In the genomic region with DNA sequence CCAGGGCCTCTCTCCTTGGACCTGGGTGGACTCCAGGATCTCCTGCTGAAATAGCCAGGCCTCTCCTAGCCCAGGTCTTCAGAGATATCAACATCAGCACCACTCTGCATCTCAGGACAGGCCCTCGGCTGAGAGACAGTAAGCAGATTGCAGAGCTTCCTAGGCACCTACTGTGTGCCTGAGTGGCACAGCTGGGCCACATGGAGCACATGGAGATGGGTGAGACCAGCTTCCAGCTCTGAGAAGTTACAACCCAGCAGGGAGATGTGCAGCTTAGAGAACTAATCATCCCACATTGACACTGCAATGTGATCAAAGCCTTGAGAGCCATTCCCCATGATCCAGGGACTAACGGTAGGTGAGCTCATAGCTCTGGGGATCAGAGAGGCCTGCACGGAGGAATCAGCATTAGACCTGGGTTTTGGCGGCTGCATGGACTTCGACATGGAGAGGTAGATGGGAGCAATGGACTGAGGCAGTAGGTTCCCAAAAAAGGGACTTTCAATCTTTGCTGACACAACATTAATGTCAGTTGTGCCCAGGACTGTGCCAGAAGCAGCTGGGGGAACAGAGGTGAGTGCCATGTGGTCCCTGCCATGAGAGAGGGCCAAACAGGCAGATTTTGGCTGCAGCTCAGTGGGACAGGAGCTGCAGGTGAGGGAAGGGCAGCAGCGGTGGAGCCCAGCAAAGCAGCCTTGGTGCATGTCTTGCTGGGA, we compare ENCODE assay signal across 16 cellular contexts.
DNase-seq lines count a peak whose midpoint lies in the region; ATAC-seq and TF ChIP-seq lines count a peak whose summit lies in the region.
"Had no signal": no experiment of that assay in that cellular context is flagged by ENCODE, and none has a peak within 500 bp of the region (broad histone marks: within the 10 kb centered on the region; RNA-seq: fewer than 3 reads in every experiment).

No MANE protein-coding gene starts in this region.

- H4K91ac ChIP-seq in IMR-90 (ENCODE audit: insufficient read depth, low read depth, low read length) = no peak overlapping the region

- no peak overlapping the region for H2BK5ac ChIP-seq in IMR-90 (ENCODE audit: low read depth, low read length, poor library complexity, severe bottlenecking)

- no peak overlapping the region for H3K56ac ChIP-seq in IMR-90 (ENCODE audit: extremely low read depth, insufficient read depth, low read length)

- no peak overlapping the region for H4K5ac ChIP-seq in IMR-90 (ENCODE audit: low read depth, low read length)

- no peak overlapping the region for H3K27ac ChIP-seq in CD4-positive, alpha-beta memory T cell (ENCODE audit: low read depth, low read length)
- no peak overlapping the region for H3K27ac ChIP-seq in IMR-90 (ENCODE audit: insufficient read depth, low read length)

- H3K4me3 Mint-ChIP-seq in CD4-positive, alpha-beta memory T cell = peak overlapping the region in 7 of 8 donors; percentile 13 to 68 (median 49)
- H3K4me3 Mint-ChIP-seq in central memory CD8-positive, alpha-beta T cell = peak overlapping the region; percentile 67
- H3K4me3 Mint-ChIP-seq in natural killer cell treated with Interleukin-12 subunit alpha and Interleukin-12 subunit beta and Interleukin-15 and Interleukin-18, amount 100 ng/mL, for 72 hours = peak overlapping the region; percentile 45

- H3K36me3 ChIP-seq in CD4-positive, alpha-beta memory T cell (ENCODE audit: insufficient read depth, low read length) = no peaks in the 10 kb centered on the region
- H3K36me3 ChIP-seq in IMR-90 (ENCODE audit: control insufficient read depth, insufficient read depth, low read length) = no peaks in the 10 kb centered on the region

- no peak overlapping the region; the same call in 1 of the 2 replicates for H3K4ac ChIP-seq in IMR-90 (ENCODE audit: low read depth, low read length)

- peaks cover 20% of the 10 kb centered on the region for H3K27me3 ChIP-seq in CD4-positive, alpha-beta memory T cell (ENCODE audit: insufficient read depth, low read length)
- peaks cover 44% of the 10 kb centered on the region for H3K27me3 ChIP-seq in IMR-90 (ENCODE audit: control insufficient read depth, insufficient read depth, low read length)

- peaks cover 9% of the 10 kb centered on the region for H4K20me1 ChIP-seq in IMR-90 (ENCODE audit: insufficient read depth, low read length)

- DNase-seq in CD4-positive, alpha-beta memory T cell = no peak
- no peak for DNase-seq in IMR-90
- DNase-seq in central memory CD8-positive, alpha-beta T cell (ENCODE audit: low spot score in 2 of 2) = no peak
- no peak for DNase-seq in natural killer cell treated with Interleukin-12 subunit alpha and Interleukin-12 subunit beta and Interleukin-15 and Interleukin-18, amount 100 ng/mL, for 72 hours (ENCODE audit: low spot score)
- no peak for DNase-seq in amniotic stem cell (lab: John Stamatoyannopoulos, UW)
- DNase-seq in AG20443 (ENCODE audit: low spot score) = no peak
- no peak for DNase-seq in NCI-H748 (lab: John Stamatoyannopoulos, UW; ENCODE audit: unreplicated experiment)
- DNase-seq: activated CD4-positive, alpha-beta T cell treated with anti-CD3 and anti-CD28 coated beads, Interleukin-2, amount 50 U/mL, for 4 hours; activated T-cell treated with anti-CD3 and anti-CD28 coated beads, Interleukin-2, amount 50 U/mL, for 4 hours; aorta; NCI-H187; NCI-H446; posterior cingulate gyrus; SIG-M5; stimulated activated CD4-positive, alpha-beta T cell treated with anti-CD3 and anti-CD28 coated beads, Interleukin-12 subunit alpha, Interleukin-12 subunit beta, amount 100 ng/mL, for 4 hours had no signal

- H3K9me3 Mint-ChIP-seq in CD4-positive, alpha-beta memory T cell = no peaks in the 10 kb centered on the region
- H3K9me3 Mint-ChIP-seq in central memory CD8-positive, alpha-beta T cell = no peaks in the 10 kb centered on the region
- no peaks in the 10 kb centered on the region for H3K9me3 Mint-ChIP-seq in natural killer cell treated with Interleukin-12 subunit alpha and Interleukin-12 subunit beta and Interleukin-15 and Interleukin-18, amount 100 ng/mL, for 72 hours
- H3K9me3 Mint-ChIP-seq: activated T-cell treated with anti-CD3 and anti-CD28 coated beads, Interleukin-2, amount 50 U/mL, for 4 hours had no signal

- peak overlapping the region; percentile 60 for H2AFZ ChIP-seq in IMR-90 (replicated peaks; ENCODE audit: low read length, poor library complexity)

- peaks cover 10% of the 10 kb centered on the region for H3K9me1 ChIP-seq in IMR-90 (ENCODE audit: insufficient read depth, low read length)

- peaks cover 24% of the 10 kb centered on the region for H3K4me1 ChIP-seq in CD4-positive, alpha-beta memory T cell (ENCODE audit: insufficient read depth, low read length)
- H3K4me1 ChIP-seq in IMR-90 (ENCODE audit: control insufficient read depth, insufficient read depth, low read length) = peaks cover 10% of the 10 kb centered on the region

- no peaks in the 10 kb centered on the region for H3K9me3 ChIP-seq in CD4-positive, alpha-beta memory T cell (ENCODE audit: control insufficient read depth in 1 of 2, low read length in 2 of 2)
- H3K9me3 ChIP-seq in IMR-90 (ENCODE audit: control insufficient read depth, insufficient read depth, low read length) = no peaks in the 10 kb centered on the region

- H2AK5ac ChIP-seq in IMR-90 (ENCODE audit: low read depth, low read length) = no peak overlapping the region; the same call in 1 of the 2 replicates

- H3K36me3 Mint-ChIP-seq in CD4-positive, alpha-beta memory T cell = no peaks in the 10 kb centered on the region
- no peaks in the 10 kb centered on the region for H3K36me3 Mint-ChIP-seq in central memory CD8-positive, alpha-beta T cell (ENCODE audit: insufficient read depth)
- no peaks in the 10 kb centered on the region for H3K36me3 Mint-ChIP-seq in natural killer cell treated with Interleukin-12 subunit alpha and Interleukin-12 subunit beta and Interleukin-15 and Interleukin-18, amount 100 ng/mL, for 72 hours

- H3K27me3 Mint-ChIP-seq in CD4-positive, alpha-beta memory T cell = peaks cover 44 to 65% of the 10 kb centered on the region in 2 donors
- peaks cover 90% of the 10 kb centered on the region for H3K27me3 Mint-ChIP-seq in central memory CD8-positive, alpha-beta T cell
- H3K27me3 Mint-ChIP-seq in natural killer cell treated with Interleukin-12 subunit alpha and Interleukin-12 subunit beta and Interleukin-15 and Interleukin-18, amount 100 ng/mL, for 72 hours = peaks cover 45 to 55% of the 10 kb centered on the region in 2 donors

- H2BK120ac ChIP-seq in IMR-90 (ENCODE audit: low read depth, low read length) = no peak overlapping the region

- no peaks in the 10 kb centered on the region for H3K79me1 ChIP-seq in IMR-90 (ENCODE audit: low read depth in 1 of 2, low read length in 2 of 2)

- H3K4me1 Mint-ChIP-seq in CD4-positive, alpha-beta memory T cell = peaks cover 5 to 30% (median 16%) of the 10 kb centered on the region in 4 donors
- H3K4me1 Mint-ChIP-seq in central memory CD8-positive, alpha-beta T cell = peaks cover 24% of the 10 kb centered on the region
- H3K4me1 Mint-ChIP-seq in natural killer cell treated with Interleukin-12 subunit alpha and Interleukin-12 subunit beta and Interleukin-15 and Interleukin-18, amount 100 ng/mL, for 72 hours (ENCODE audit: low read depth in 2 of 2) = peaks cover 0 to 11% of the 10 kb centered on the region in 2 donors

- no peak overlapping the region for H3K4me3 ChIP-seq in CD4-positive, alpha-beta memory T cell (ENCODE audit: low read length in 2 of 2)
- no peak overlapping the region for H3K4me3 ChIP-seq in IMR-90 (ENCODE audit: insufficient read depth, low read depth, low read length)

- dilution Hi-C loops in IMR-90 (cut with HindIII; ENCODE audit: low sequenced_read_pairs, unreplicated experiment) = no loop called here

- BruUV-seq in IMR-90 (replicated peaks; lab: Mats Ljungman, UMichigan) = no TSS peak

- H2AK9ac ChIP-seq in IMR-90 (replicated peaks; ENCODE audit: low read depth, low read length, poor library complexity) = no peak overlapping the region

- H3K9ac ChIP-seq in IMR-90 (ENCODE audit: low read depth, low read length) = no peak overlapping the region

- CTCF ChIA-PET in CD4-positive, alpha-beta memory T cell (lab: Charles Lee; ENCODE audit: partially characterized antibody) = interaction anchor here (0.9 to 1.8 kb wide), 2 partner anchors 29 kb away, joined by 4 to 6 read pairs; no protein-coding TSS in a partner anchor
- CTCF ChIA-PET in IMR-90 (lab: Yijun Ruan, JAX) = interaction anchor here (0.8 kb wide), 1 partner anchor 29 kb away, joined by 4 read pairs; no protein-coding TSS in a partner anchor

- no peak for ATAC-seq in IMR-90 (ENCODE audit: low read depth)
- ATAC-seq in central memory CD8-positive, alpha-beta T cell (replicated peaks; ENCODE audit: extremely low read depth, poor library complexity, severe bottlenecking) = no peak
- no peak for ATAC-seq in natural killer cell treated with Interleukin-12 subunit alpha and Interleukin-12 subunit beta and Interleukin-15 and Interleukin-18, amount 100 ng/mL, for 72 hours
- no peak for ATAC-seq in GM21423 (IDR thresholded peaks at IDR 0.05; ENCODE audit: unreplicated experiment)
- ATAC-seq: activated T-cell treated with anti-CD3 and anti-CD28 coated beads, Interleukin-2, amount 50 U/mL, for 4 hours had no signal

- POLR2A ChIA-PET in CD4-positive, alpha-beta memory T cell (lab: Charles Lee; ENCODE audit: partially characterized antibody) = no interaction called here
- POLR2A ChIA-PET in IMR-90 (lab: Charles Lee; ENCODE audit: unreplicated experiment) = no interaction called here

- in situ Hi-C loops in IMR-90 (cut with MboI; ENCODE audit: low sequenced_read_pairs) = no loop called here

- no peak overlapping the region for H2BK20ac ChIP-seq in IMR-90 (ENCODE audit: low read depth, low read length)

- H3K23ac ChIP-seq in IMR-90 (ENCODE audit: low read depth, low read length) = no peak overlapping the region

- no peak for TF ChIP-seq POLR2A in IMR-90 (IDR thresholded peaks at IDR 0.05; ENCODE audit: low read depth, low read length)

- H3K14ac ChIP-seq in IMR-90 (replicated peaks; ENCODE audit: low read depth, low read length) = 0 out of 2 replicates have a peak overlapping the region, but pooled peaks have one; percentile 3

- no peak for TF ChIP-seq RAD21 in IMR-90 (IDR thresholded peaks at IDR 0.05; ENCODE audit: low read length)

- H2BK15ac ChIP-seq in IMR-90 (ENCODE audit: low read depth, low read length) = no peak overlapping the region

- no peak overlapping the region for H3K27ac Mint-ChIP-seq in CD4-positive, alpha-beta memory T cell
- H3K27ac Mint-ChIP-seq in central memory CD8-positive, alpha-beta T cell (ENCODE audit: low read depth) = no peak overlapping the region
- H3K27ac Mint-ChIP-seq in natural killer cell treated with Interleukin-12 subunit alpha and Interleukin-12 subunit beta and Interleukin-15 and Interleukin-18, amount 100 ng/mL, for 72 hours = no peak overlapping the region

- no peak overlapping the region for H4K8ac ChIP-seq in IMR-90 (ENCODE audit: low read depth in 2 of 2, low read length in 2 of 2)

- no peak overlapping the region for H3K18ac ChIP-seq in IMR-90 (ENCODE audit: low read depth, low read length)

- intact Hi-C loops in CD4-positive, alpha-beta memory T cell (cut with micrococcal nuclease) = no loop called here
- intact Hi-C loops in IMR-90 (cut with micrococcal nuclease) = no loop called here

- TF ChIP-seq CTCF in IMR-90 (conservative IDR thresholded peaks at IDR 0.05; ENCODE audit: low read depth, low read length) = no peak

- 60% methylated on average over 1 of the region's 6 CpGs; no CpG with 5 or more reads in 1 of the 2 experiments for WGBS in IMR-90 (ENCODE audit: extremely low coverage in 2 of 2, insufficient read length in 1 of 2), 2 experiments

- no peak overlapping the region for H3K4me2 ChIP-seq in IMR-90 (ENCODE audit: low read depth, low read length)
